Comparison of ENCODE assay signal across 8 cellular contexts in genomic region chr1:28882009-28882628, GRCh38. TPM values are rescaled to one million over a fixed set of nuclear protein-coding genes. Genes with fewer than 3 reads are reported as not detected.
DNase-seq lines count a peak whose midpoint lies in the region; ATAC-seq and TF ChIP-seq lines count a peak whose summit lies in the region.

No MANE protein-coding gene starts in this region.

- no peak for ATAC-seq in CD4-positive, alpha-beta T cell (ENCODE audit: poor library complexity)
- ATAC-seq in GM18502 (IDR thresholded peaks at IDR 0.05; ENCODE audit: poor library complexity, unreplicated experiment), result no peak

- peaks cover 5% of the 10 kb centered on the region for H3K27me3 Mint-ChIP-seq in CD4-positive, alpha-beta T cell
- no peaks in the 10 kb centered on the region for H3K27me3 Mint-ChIP-seq in activated CD4-positive, alpha-beta T cell treated with anti-CD3 and anti-CD28 coated beads, Interleukin-2, amount 10 ng/mL, durations not matched to agents 7 days and 5 days

- H3K36me3 ChIP-seq in colonic mucosa (no peaks in the 10 kb centered on the region), liver (ENCODE audit: control insufficient read depth in 4 of 4, insufficient read depth in 3 of 4, low read depth in 1 of 4, low read length in 3 of 4) (no peaks in the 10 kb centered on the region)

- no peak overlapping the region for H3K9ac ChIP-seq in colonic mucosa (ENCODE audit: low read depth in 2 of 2, low read length in 2 of 2)
- no peak overlapping the region for H3K9ac ChIP-seq in liver (ENCODE audit: low read depth in 1 of 2, low read length in 2 of 2)

- intact Hi-C loops in CD4-positive, alpha-beta T cell (cut with DNase I, micrococcal nuclease), result loop anchor here (1.0 to 5.0 kb wide), 6 partner anchors 101 to 321 kb away; partner anchors contain the start of gene SRSF4 (in 1 of the 2)
- intact Hi-C loops in colonic mucosa (cut with DNase I), result loop anchor here (1.0 to 5.0 kb wide), 3 partner anchors 151 to 321 kb away; no protein-coding TSS in a partner anchor

- 40% methylated on average over 13 of the region's 13 CpGs for WGBS in liver

- peak; percentile 95 for TF ChIP-seq CTCF in CD4-positive, alpha-beta T cell (IDR thresholded peaks at IDR 0.05)
- peak; percentile 89 for TF ChIP-seq CTCF in colonic mucosa (IDR thresholded peaks at IDR 0.05)
- peak; percentile 98 for TF ChIP-seq CTCF in liver (IDR thresholded peaks at IDR 0.05; ENCODE audit: low read depth, low read length, missing input control)

- no peaks in the 10 kb centered on the region for H3K9me3 ChIP-seq in CD4-positive, alpha-beta T cell (ENCODE audit: control insufficient read depth, low read length)
- H3K9me3 ChIP-seq in colonic mucosa (no peaks in the 10 kb centered on the region), liver (ENCODE audit: control insufficient read depth in 4 of 4, low read length in 3 of 4) (no peaks in the 10 kb centered on the region)

- peaks cover 44% of the 10 kb centered on the region for H3K4me1 Mint-ChIP-seq in CD4-positive, alpha-beta T cell (ENCODE audit: low read depth)
- H3K4me1 Mint-ChIP-seq in activated CD4-positive, alpha-beta T cell treated with anti-CD3 and anti-CD28 coated beads, Interleukin-2, amount 10 ng/mL, durations not matched to agents 7 days and 5 days, result peaks cover 40% of the 10 kb centered on the region

- peaks cover 12% of the 10 kb centered on the region for H3K4me1 ChIP-seq in colonic mucosa
- H3K4me1 ChIP-seq in liver (ENCODE audit: control insufficient read depth in 4 of 4, insufficient read depth in 4 of 4, low read length in 3 of 4), result peaks cover 6 to 23% (median 12%) of the 10 kb centered on the region in 4 donors

- H3K27ac ChIP-seq in CD4-positive, alpha-beta T cell (ENCODE audit: low read depth, low read length), result no peak overlapping the region
- H3K27ac ChIP-seq in colonic mucosa (no peak overlapping the region), liver (ENCODE audit: low read depth in 1 of 2, low read length in 2 of 2) (no peak overlapping the region)

- H3K9me3 Mint-ChIP-seq in CD4-positive, alpha-beta T cell, result no peaks in the 10 kb centered on the region
- H3K9me3 Mint-ChIP-seq in activated CD4-positive, alpha-beta T cell treated with anti-CD3 and anti-CD28 coated beads, Interleukin-2, amount 10 ng/mL, durations not matched to agents 7 days and 5 days, result no peaks in the 10 kb centered on the region

- peak; percentile 99 to 100 for TF ChIP-seq RAD21 in liver (IDR thresholded peaks at IDR 0.05)

- peak; percentile 59 to 80 (median 72) for DNase-seq in CD4-positive, alpha-beta T cell
- peak; percentile 87 for DNase-seq in HK-2 (ENCODE audit: unreplicated experiment)
- DNase-seq in NCI-H69 (lab: John Stamatoyannopoulos, UW), result peak; percentile 90
- peak; percentile 86 for DNase-seq in activated CD4-positive, alpha-beta T cell treated with anti-CD3 and anti-CD28 coated beads, Interleukin-2, amount 10 ng/mL, durations not matched to agents 7 days and 5 days
- DNase-seq in colonic mucosa, result peak; percentile 93
- peak; percentile 54 to 80 (median 73) for DNase-seq in stimulated activated CD4-positive, alpha-beta T cell treated with anti-CD3 and anti-CD28 coated beads, TNF-alpha, amount 100 ng/mL, for 24 hours (ENCODE audit: low read depth in 3 of 3)

- CTCF ChIA-PET in CD4-positive, alpha-beta T cell (lab: Charles Lee), result interaction anchor here (0.5 to 2.4 kb wide), 34 partner anchors 9 to 522 kb away, joined by 3 to 113 read pairs (median 4); partner anchors contain the start of genes EPB41 and SRSF4
- CTCF ChIA-PET in activated CD4-positive, alpha-beta T cell treated with anti-CD3 and anti-CD28 coated beads, Interleukin-2, amount 10 ng/mL, durations not matched to agents 7 days and 5 days (lab: Charles Lee), result interaction anchor here (0.5 to 2.1 kb wide), 29 partner anchors 9 to 1432 kb away, joined by 3 to 23 read pairs (median 4); partner anchors contain the start of genes EPB41 and TMEM200B

- POLR2A ChIA-PET in CD4-positive, alpha-beta T cell (lab: Charles Lee), result interaction anchor here (0.7 to 1.2 kb wide), 8 partner anchors 32 to 320 kb away, joined by 3 to 6 read pairs (median 5); partner anchors contain the start of genes EPB41 and SRSF4
- POLR2A ChIA-PET in activated CD4-positive, alpha-beta T cell treated with anti-CD3 and anti-CD28 coated beads, Interleukin-2, amount 10 ng/mL, durations not matched to agents 7 days and 5 days (lab: Charles Lee), result no interaction called here

- peaks cover 5% of the 10 kb centered on the region for H3K36me3 Mint-ChIP-seq in CD4-positive, alpha-beta T cell (ENCODE audit: low read depth)
- H3K36me3 Mint-ChIP-seq in activated CD4-positive, alpha-beta T cell treated with anti-CD3 and anti-CD28 coated beads, Interleukin-2, amount 10 ng/mL, durations not matched to agents 7 days and 5 days (ENCODE audit: low read depth), result no peaks in the 10 kb centered on the region

- H3K4me3 ChIP-seq in colonic mucosa (no peak overlapping the region), liver (ENCODE audit: low read depth in 1 of 3, low read length in 3 of 3) (no peak overlapping the region)

- H3K27ac Mint-ChIP-seq in CD4-positive, alpha-beta T cell, result peak overlapping the region; percentile 6
- H3K27ac Mint-ChIP-seq in activated CD4-positive, alpha-beta T cell treated with anti-CD3 and anti-CD28 coated beads, Interleukin-2, amount 10 ng/mL, durations not matched to agents 7 days and 5 days, result peak overlapping the region; percentile 38

- H3K27me3 ChIP-seq in CD4-positive, alpha-beta T cell (ENCODE audit: control insufficient read depth, insufficient read depth, low read length), result no peaks in the 10 kb centered on the region
- H3K27me3 ChIP-seq in colonic mucosa (no peaks in the 10 kb centered on the region), liver (ENCODE audit: control insufficient read depth in 4 of 4, insufficient read depth in 4 of 4, low read length in 3 of 4) (no peaks in the 10 kb centered on the region)

- H3K4me3 Mint-ChIP-seq in CD4-positive, alpha-beta T cell, result peak overlapping the region; percentile 3
- no peak overlapping the region for H3K4me3 Mint-ChIP-seq in activated CD4-positive, alpha-beta T cell treated with anti-CD3 and anti-CD28 coated beads, Interleukin-2, amount 10 ng/mL, durations not matched to agents 7 days and 5 days

TF ChIP-seq in liver, 16 proteins besides CTCF, POLR2A, EP300 and RAD21:
- TF ChIP-seq NR2F2 (IDR thresholded peaks at IDR 0.05) (no peak), TAF1 (conservative IDR thresholded peaks at IDR 0.05) (no peak), RXRA (IDR thresholded peaks at IDR 0.05) (peak in 1 of 2 donors; percentile 44)
TF ChIP-seq in liver: peak in this region for 1.

RNA-seq across cellular contexts. Expression of gene EPB41, which starts 32.2 kb away (rescaled TPM):
- 100 to 1,000 TPM; 138 to 145 TPM for total RNA-seq in CD4-positive, alpha-beta T cell
- 100 to 1,000 TPM; 163 to 198 TPM for total RNA-seq in activated CD4-positive, alpha-beta T cell treated with anti-CD3 and anti-CD28 coated beads, Interleukin-2, amount 10 ng/mL, durations not matched to agents 7 days and 5 days
- total RNA-seq in colonic mucosa, result 10 to 100 TPM; 65.4 to 74.0 TPM
- total RNA-seq in liver, result 100 to 1,000 TPM in 1 of 2 donors, 10 to 100 TPM in 1; 61.1 to 189 TPM
- 10 to 100 TPM; 10.7 to 15.1 TPM for polyA plus RNA-seq in liver
